In the genomic region with DNA sequence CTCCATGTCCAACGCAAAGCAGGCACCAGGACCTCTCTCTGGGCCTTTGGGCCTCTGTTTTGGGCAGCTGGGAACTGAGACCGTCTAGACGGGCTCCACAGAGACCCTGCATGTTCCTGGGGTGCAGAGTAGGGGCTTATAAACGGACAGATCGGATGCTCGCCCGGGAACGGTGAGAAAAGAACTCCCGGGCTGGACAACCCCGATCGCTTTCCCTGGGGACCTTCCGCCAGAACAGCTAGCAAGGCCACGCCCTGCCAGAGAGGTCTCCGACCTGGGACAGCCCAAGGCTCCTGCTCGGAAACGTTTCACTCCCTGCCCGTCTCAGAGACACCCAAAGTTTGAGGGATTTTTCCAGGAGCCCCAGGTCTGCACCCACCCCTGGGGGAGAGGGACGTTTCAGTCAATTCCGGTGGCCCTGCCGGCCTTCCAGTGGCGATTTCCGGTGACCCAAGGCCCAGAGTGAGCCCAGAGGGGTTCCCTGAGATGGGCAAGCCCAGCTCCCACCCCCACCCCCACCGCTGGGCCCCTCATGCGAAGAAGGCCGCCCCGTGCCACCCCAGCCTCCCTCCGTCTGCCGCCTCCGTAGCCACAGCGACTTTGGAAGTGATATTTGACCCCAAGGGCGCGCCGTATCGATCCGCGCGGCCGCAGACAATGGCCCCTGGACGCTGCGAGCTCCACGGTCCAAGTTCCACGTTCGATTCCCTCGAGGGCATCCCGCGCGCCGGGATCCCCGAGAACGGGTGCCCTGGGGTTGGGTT, we compare ENCODE assay signal across 1 cellular context.
TF ChIP-seq lines count a peak whose summit lies in the region.

No MANE protein-coding gene starts in this region.

TF ChIP-seq in H1, 55 proteins besides CTCF, POLR2A, EP300 and RAD21:
- TF ChIP-seq NANOG (IDR thresholded peaks at IDR 0.05; ENCODE audit: insufficient read depth, low read depth, low read length, poor library complexity, severe bottlenecking) (no peak), GABPA (IDR thresholded peaks at IDR 0.05; ENCODE audit: borderline replicate concordance, insufficient read depth, low read length) (peak; percentile 54; the same call in 1 of the 2 replicates), TAF1 (IDR thresholded peaks at IDR 0.05; ENCODE audit: low read depth, low read length) (peak; percentile 34; the same call in 1 of the 2 replicates)
TF ChIP-seq in H1: peak in this region for 2.
